ENCODE assay signal across 12 cellular contexts in the genomic region with DNA sequence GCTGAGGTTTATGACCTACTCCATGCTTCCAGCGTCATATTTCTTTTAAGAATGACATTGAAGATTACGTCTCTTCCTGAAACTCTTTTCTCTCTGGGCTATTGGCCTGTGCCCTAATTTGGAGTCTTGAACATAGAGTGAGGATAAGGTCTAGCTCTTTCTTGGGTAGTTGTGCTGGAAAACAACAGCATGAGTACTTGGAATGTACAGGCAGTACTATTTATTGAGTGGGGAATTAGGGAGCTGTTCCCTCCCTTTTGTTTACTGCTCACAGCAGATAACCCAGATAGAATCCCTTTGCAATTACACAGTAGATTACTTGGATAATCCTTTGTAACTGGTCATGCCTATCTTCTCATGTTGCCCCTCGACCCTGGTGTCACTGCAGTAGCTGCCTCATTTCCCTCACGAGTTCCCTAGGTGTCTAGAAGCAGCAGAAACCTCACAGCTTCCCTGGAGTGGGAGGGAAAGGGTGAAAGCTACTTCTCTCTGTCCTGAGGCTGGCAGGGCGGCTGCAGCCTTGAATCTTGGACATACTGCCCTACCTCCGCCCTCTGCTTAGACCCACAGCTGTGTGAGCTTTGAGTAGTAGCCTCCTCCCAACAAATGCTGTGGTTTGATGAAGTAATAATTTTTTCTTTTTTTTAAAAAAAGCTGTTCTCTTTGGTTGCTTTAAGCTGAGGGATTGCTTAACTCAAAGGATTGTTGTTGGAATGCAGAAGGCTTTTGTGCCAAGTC.
DNase-seq lines count a peak whose midpoint lies in the region; ATAC-seq and TF ChIP-seq lines count a peak whose summit lies in the region.
"Had no signal": no experiment of that assay in that cellular context is flagged by ENCODE, and none has a peak within 500 bp of the region (broad histone marks: within the 10 kb centered on the region; RNA-seq: fewer than 3 reads in every experiment).

No MANE protein-coding gene starts in this region.

- H3K9me3 ChIP-seq in adipocyte (ENCODE audit: control insufficient read depth, low read length): no peaks in the 10 kb centered on the region
- H3K9me3 ChIP-seq in left ventricle myocardium inferior (replicated peaks): no peaks in the 10 kb centered on the region

- no peaks in the 10 kb centered on the region for H3K36me3 ChIP-seq in adipocyte (ENCODE audit: control insufficient read depth, insufficient read depth, low read length, severe bottlenecking)
- no peaks in the 10 kb centered on the region for H3K36me3 ChIP-seq in left ventricle myocardium inferior

- H3K27ac ChIP-seq in left ventricle myocardium inferior (replicated peaks): peak overlapping the region; percentile 71

- H3K4me1 ChIP-seq in adipocyte (ENCODE audit: control insufficient read depth, insufficient read depth, low read length): peaks cover 37% of the 10 kb centered on the region
- peaks cover 12% of the 10 kb centered on the region for H3K4me1 ChIP-seq in left ventricle myocardium inferior

- H3K4me3 ChIP-seq in adipocyte (ENCODE audit: low read length) (peak overlapping the region; percentile 61), left ventricle myocardium inferior (no peak overlapping the region)

- ATAC-seq in sciatic nerve: peak; percentile 98
- no peak for ATAC-seq in HG02870 (IDR thresholded peaks at IDR 0.05; ENCODE audit: unreplicated experiment)
- ATAC-seq in HG02588 (IDR thresholded peaks at IDR 0.05; ENCODE audit: unreplicated experiment): no peak
- ATAC-seq: activated CD8-positive, alpha-beta T cell treated with anti-CD3 and anti-CD28 coated beads for 36 hours had no signal

- DNase-seq in ELR (ENCODE audit: low read depth) (peak; percentile 59), adipocyte (ENCODE audit: low read depth) (peak; percentile 93), left ventricle myocardium inferior (peak; percentile 70), sciatic nerve (ENCODE audit: low spot score) (peak; percentile 74), DMS153 treated with DMSO at 0.1 percent for 48 hours (lab: John Stamatoyannopoulos, UW; ENCODE audit: unreplicated experiment) (no peak), GM20000 (ENCODE audit: low spot score) (no peak)
- DNase-seq: activated CD8-positive, alpha-beta T cell treated with anti-CD3 and anti-CD28 coated beads for 36 hours; H7; hypothalamus; NCI-H2081 had no signal

- intact Hi-C loops in left ventricle myocardium inferior (cut with micrococcal nuclease) (no loop called here), sciatic nerve (cut with DNase I) (loop anchor here (2.0 kb wide), 1 partner anchor 29 kb away; no protein-coding TSS in a partner anchor)

- no peak for TF ChIP-seq CTCF in left ventricle myocardium inferior (IDR thresholded peaks at IDR 0.05; ENCODE audit: borderline replicate concordance)
- TF ChIP-seq CTCF in GM20000 (IDR thresholded peaks at IDR 0.05; ENCODE audit: extremely low read depth, missing control alignments): no peak

- H3K9ac ChIP-seq in adipocyte (ENCODE audit: low read length): peak overlapping the region; percentile 81

- H3K27me3 ChIP-seq in adipocyte (replicated peaks; ENCODE audit: control insufficient read depth, insufficient read depth, low read length) (no peaks in the 10 kb centered on the region), left ventricle myocardium inferior (ENCODE audit: low read depth) (no peaks in the 10 kb centered on the region)

Comparison
In these comparisons a context has a peak if more than half of its experiments do, and no peak if none do; other contexts are left out.
1. DNase-seq: peak in ELR (single experiment), adipocyte (single experiment), left ventricle myocardium inferior (single experiment) and sciatic nerve (single experiment); none in DMS153 treated with DMSO at 0.1 percent for 48 hours (single experiment) and GM20000 (single experiment).